In genomic region chr17:8117367-8117979, GRCh38 we compare ENCODE assay signal across 7 cellular contexts. TPM values are rescaled to one million over a fixed set of nuclear protein-coding genes. Genes with fewer than 3 reads are reported as not detected.
A peak's percentile ranks its signal among the peaks of the same experiment; 100 is the strongest.
DNase-seq lines count a peak whose midpoint lies in the region; ATAC-seq, FAIRE-seq and TF ChIP-seq lines count a peak whose summit lies in the region.

No MANE protein-coding gene starts in this region.

- intact Hi-C loops in esophagus muscularis mucosa (cut with DNase I): loop anchor here (5.0 kb wide), 1 partner anchor 35 kb away; no protein-coding TSS in a partner anchor
- intact Hi-C loops in gastrocnemius medialis (cut with DNase I; ENCODE audit: low total_unique reads): loop anchor here (5.0 kb wide), 2 partner anchors 55 to 280 kb away; no protein-coding TSS in a partner anchor

- CTCF ChIA-PET in RWPE1 (lab: Yijun Ruan, JAX): interaction anchor here (1.5 to 5.0 kb wide), 2 partner anchors 43 to 57 kb away, joined by 3 to 48 read pairs; no protein-coding TSS in a partner anchor

- H3K27ac ChIP-seq in RWPE1 (peak overlapping the region; percentile 95), esophagus muscularis mucosa (replicated peaks in 1 of 4) (peak overlapping the region in 2 of 4 donors; percentile 72 to 86), gastrocnemius medialis (no peak overlapping the region)

- no peak for FAIRE-seq in GM19239 (lab: Jason Lieb, UNC)

- no peak for TF ChIP-seq POLR2A in esophagus muscularis mucosa (IDR thresholded peaks at IDR 0.05; ENCODE audit: low read depth)
- no peak for TF ChIP-seq POLR2A in gastrocnemius medialis (IDR thresholded peaks at IDR 0.05)

- H3K4me1 ChIP-seq in esophagus muscularis mucosa (peaks cover 39 to 47% (median 44%) of the 10 kb centered on the region in 4 donors), gastrocnemius medialis (peaks cover 26 to 34% of the 10 kb centered on the region in 2 donors)

- WGBS in esophagus muscularis mucosa: 31% methylated on average over 6 of the region's 18 CpGs

- DNase-seq in RWPE1 (ENCODE audit: low spot score) (no peak), esophagus muscularis mucosa (ENCODE audit: extremely low spot score) (no peak), gastrocnemius medialis (no peak), GM19239 (ENCODE audit: insufficient read length, low spot score) (no peak), NCI-H2107 (lab: John Stamatoyannopoulos, UW) (no peak), activated gamma-delta T cell (lab: John Stamatoyannopoulos, UW) (no peak)

- H3K9me3 ChIP-seq in esophagus muscularis mucosa (no peaks in the 10 kb centered on the region), gastrocnemius medialis (no peaks in the 10 kb centered on the region)

- in situ Hi-C loops in gastrocnemius medialis (cut with MboI; ENCODE audit: low sequenced_read_pairs in 4 of 4): no loop called here

- no peak for ATAC-seq in gastrocnemius medialis

- POLR2A ChIA-PET in RWPE1 (lab: Yijun Ruan, JAX; ENCODE audit: low non-redundant PET): no interaction called here

- no peaks in the 10 kb centered on the region for H3K36me3 ChIP-seq in esophagus muscularis mucosa
- no peaks in the 10 kb centered on the region for H3K36me3 ChIP-seq in gastrocnemius medialis

- H3K27me3 ChIP-seq in esophagus muscularis mucosa (peaks cover 10 to 74% (median 43%) of the 10 kb centered on the region in 4 donors), gastrocnemius medialis (peaks cover 21 to 40% (median 26%) of the 10 kb centered on the region in 3 donors)

- TF ChIP-seq CTCF in GM12875 (IDR thresholded peaks at IDR 0.05; ENCODE audit: borderline replicate concordance, insufficient read depth, low read depth, low read length): no peak
- no peak for TF ChIP-seq CTCF in RWPE1 (conservative IDR thresholded peaks at IDR 0.05; ENCODE audit: low read depth)
- no peak for TF ChIP-seq CTCF in esophagus muscularis mucosa (IDR thresholded peaks at IDR 0.05)
- no peak for TF ChIP-seq CTCF in gastrocnemius medialis (IDR thresholded peaks at IDR 0.05 in 4 of 5, conservative IDR thresholded peaks at IDR 0.05 in 1 of 5)

- TF ChIP-seq EP300 in esophagus muscularis mucosa (IDR thresholded peaks at IDR 0.05): no peak

- peak overlapping the region; percentile 58 for H3K4me3 ChIP-seq in GM12875 (ENCODE audit: low read depth, low read length)
- peak overlapping the region; percentile 55 to 79 (median 59) for H3K4me3 ChIP-seq in esophagus muscularis mucosa
- peak overlapping the region in 3 of 4 donors; percentile 49 to 63 (median 56) for H3K4me3 ChIP-seq in gastrocnemius medialis

RNA-seq across cellular contexts. Expression of gene ALOXE3, which starts 0.8 kb away (rescaled TPM):
- total RNA-seq in esophagus muscularis mucosa (not detected), gastrocnemius medialis (not detected)

RNA-seq across cellular contexts. Expression of gene HES7, which starts 6.4 kb away (rescaled TPM):
- total RNA-seq in esophagus muscularis mucosa: 1 to 10 TPM in 1 of 4 donors, not detected in 3; 1.4 TPM
- total RNA-seq in gastrocnemius medialis: not detected

RNA-seq across cellular contexts. Expression of gene ALOX12B, which starts 30.0 kb away (rescaled TPM):
- total RNA-seq in esophagus muscularis mucosa (not detected), gastrocnemius medialis (not detected)

RNA-seq across cellular contexts. Expression of gene PER1, which starts 34.7 kb away (rescaled TPM):
- total RNA-seq in esophagus muscularis mucosa: 100 to 1,000 TPM; 127 to 263 (median 168) TPM
- total RNA-seq in gastrocnemius medialis: 100 to 1,000 TPM; 105 to 263 (median 164) TPM

RNA-seq across cellular contexts. Expression of gene VAMP2, which starts 45.3 kb away (rescaled TPM):
- total RNA-seq in esophagus muscularis mucosa (10 to 100 TPM; 23.7 to 36.4 (median 33.0) TPM), gastrocnemius medialis (10 to 100 TPM; 10.9 to 37.0 (median 25.7) TPM)
